In genomic region chr7:90677742-90678439, GRCh38 we compare ENCODE assay signal across 18 cellular contexts.
DNase-seq lines count a peak whose midpoint lies in the region; ATAC-seq, FAIRE-seq and TF ChIP-seq lines count a peak whose summit lies in the region.
"Had no signal": no experiment of that assay in that cellular context is flagged by ENCODE, and none has a peak within 500 bp of the region (broad histone marks: within the 10 kb centered on the region; RNA-seq: fewer than 3 reads in every experiment).

No MANE protein-coding gene starts in this region.

- H3K4me3 ChIP-seq in astrocyte (ENCODE audit: insufficient read depth, low read depth, low read length) (no peak overlapping the region), neural cell (ENCODE audit: low read length) (no peak overlapping the region)
- H3K4me3 ChIP-seq: adrenal gland, heart left ventricle had no signal

- no peaks in the 10 kb centered on the region for H3F3A ChIP-seq in neural cell (ENCODE audit: insufficient read depth, low read length, poor library complexity, severe bottlenecking)

- DNase-seq in DMS 273 (lab: John Stamatoyannopoulos, UW; ENCODE audit: unreplicated experiment) (peak; percentile 54), DMS 273 treated with DMSO at 0.1 percent for 48 hours (lab: John Stamatoyannopoulos, UW) (no peak), HEK293T (ENCODE audit: extremely low spot score) (no peak), astrocyte (ENCODE audit: low read depth) (no peak), NOMO-1 treated with dmso at 0.1 percent for 144 hours (lab: John Stamatoyannopoulos, UW; ENCODE audit: unreplicated experiment) (no peak)
- DNase-seq: activated CD4-positive, alpha-beta memory T cell treated with anti-CD3 and anti-CD28 coated beads, Interleukin-2, amount 10 ng/mL, durations not matched to agents 7 days and 5 days; adrenal gland; CD4-positive, CD25-positive, alpha-beta regulatory T cell; heart left ventricle; kidney; NCI-H1105 treated with DMSO at 0.1 percent for 48 hours; stimulated activated CD4-positive, alpha-beta T cell treated with anti-CD3 and anti-CD28 coated beads, Interleukin-2, amount 100 ng/mL, for 48 hours had no signal

- no peak for TF ChIP-seq CTCF in astrocyte (IDR thresholded peaks at IDR 0.05; ENCODE audit: insufficient read depth, low read depth, low read length)
- no peak for TF ChIP-seq CTCF in neural cell (IDR thresholded peaks at IDR 0.05; ENCODE audit: poor library complexity, severe bottlenecking)

- peaks cover 69% of the 10 kb centered on the region for H4K20me1 ChIP-seq in astrocyte (ENCODE audit: insufficient read depth, low read length)
- H4K20me1 ChIP-seq in neural cell (ENCODE audit: insufficient read depth) = no peaks in the 10 kb centered on the region

- H3K27ac ChIP-seq in astrocyte (ENCODE audit: low read depth, low read length) = no peak overlapping the region
- H3K27ac ChIP-seq in neural cell (ENCODE audit: low read length) = no peak overlapping the region
- H3K27ac ChIP-seq: 22Rv1, adrenal gland, heart left ventricle had no signal

- no peaks in the 10 kb centered on the region for H3K9me2 ChIP-seq in neural cell (ENCODE audit: insufficient read depth, low read length)

- H3K4me3 Mint-ChIP-seq in astrocyte (ENCODE audit: unreplicated experiment) = no peak overlapping the region
- H3K4me3 Mint-ChIP-seq: activated CD4-positive, alpha-beta memory T cell treated with anti-CD3 and anti-CD28 coated beads, Interleukin-2, amount 10 ng/mL, durations not matched to agents 7 days and 5 days; CD4-positive, CD25-positive, alpha-beta regulatory T cell; type B pancreatic cell had no signal

- no peaks in the 10 kb centered on the region for H3K36me3 Mint-ChIP-seq in astrocyte (ENCODE audit: low read depth, unreplicated experiment)
- H3K36me3 Mint-ChIP-seq: CD4-positive, CD25-positive, alpha-beta regulatory T cell; type B pancreatic cell had no signal

- TF ChIP-seq RAD21 in neural cell (conservative IDR thresholded peaks at IDR 0.05) = no peak

- no peak overlapping the region for H2AFZ ChIP-seq in astrocyte (ENCODE audit: low read depth, low read length)
- no peak overlapping the region for H2AFZ ChIP-seq in neural cell (ENCODE audit: low read depth, low read length)

- H3K9ac ChIP-seq in astrocyte (ENCODE audit: low read length) = no peak overlapping the region
- H3K9ac ChIP-seq in neural cell (ENCODE audit: low read length) = no peak overlapping the region

- no peaks in the 10 kb centered on the region for H3K9me3 Mint-ChIP-seq in astrocyte (ENCODE audit: unreplicated experiment)
- H3K9me3 Mint-ChIP-seq: activated CD4-positive, alpha-beta memory T cell treated with anti-CD3 and anti-CD28 coated beads, Interleukin-2, amount 10 ng/mL, durations not matched to agents 7 days and 5 days; type B pancreatic cell had no signal

- ATAC-seq in HG02884 (IDR thresholded peaks at IDR 0.05; ENCODE audit: unreplicated experiment) (no peak), GM21390 (IDR thresholded peaks at IDR 0.05; ENCODE audit: unreplicated experiment) (no peak)
- ATAC-seq: heart left ventricle had no signal

- H3K4me1 ChIP-seq in astrocyte (ENCODE audit: insufficient read depth, low read length) = peaks cover 12% of the 10 kb centered on the region
- H3K4me1 ChIP-seq: adrenal gland had no signal

- no peak for FAIRE-seq in astrocyte (lab: Jason Lieb, UNC)
- FAIRE-seq: G401.6, kidney had no signal

- H3K27ac Mint-ChIP-seq in astrocyte (ENCODE audit: unreplicated experiment) = no peak overlapping the region
- H3K27ac Mint-ChIP-seq: activated CD4-positive, alpha-beta memory T cell treated with anti-CD3 and anti-CD28 coated beads, Interleukin-2, amount 10 ng/mL, durations not matched to agents 7 days and 5 days; CD4-positive, CD25-positive, alpha-beta regulatory T cell; type B pancreatic cell had no signal

- no peaks in the 10 kb centered on the region for H3K27me3 Mint-ChIP-seq in astrocyte (ENCODE audit: low read depth, unreplicated experiment)
- H3K27me3 Mint-ChIP-seq: activated CD4-positive, alpha-beta memory T cell treated with anti-CD3 and anti-CD28 coated beads, Interleukin-2, amount 10 ng/mL, durations not matched to agents 7 days and 5 days; CD4-positive, CD25-positive, alpha-beta regulatory T cell; type B pancreatic cell had no signal

- POLR2A ChIA-PET in HEK293T (lab: Yijun Ruan, JAX) = no interaction called here

- H3K36me3 ChIP-seq in astrocyte (ENCODE audit: insufficient read depth, low read length) = no peaks in the 10 kb centered on the region
- H3K36me3 ChIP-seq in neural cell (ENCODE audit: insufficient read depth, low read length) = no peaks in the 10 kb centered on the region
- H3K36me3 ChIP-seq: adrenal gland, heart left ventricle had no signal

- CTCF ChIA-PET in HEK293T (lab: Yijun Ruan, JAX) = no interaction called here

- H3K27me3 ChIP-seq in astrocyte (ENCODE audit: insufficient read depth, low read length) = no peaks in the 10 kb centered on the region
- no peaks in the 10 kb centered on the region for H3K27me3 ChIP-seq in neural cell (ENCODE audit: insufficient read depth, low read depth, low read length)
- H3K27me3 ChIP-seq: adrenal gland, heart left ventricle had no signal

- peaks cover 7% of the 10 kb centered on the region for H3K4me1 Mint-ChIP-seq in astrocyte (ENCODE audit: low read depth, unreplicated experiment)
- H3K4me1 Mint-ChIP-seq: activated CD4-positive, alpha-beta memory T cell treated with anti-CD3 and anti-CD28 coated beads, Interleukin-2, amount 10 ng/mL, durations not matched to agents 7 days and 5 days; CD4-positive, CD25-positive, alpha-beta regulatory T cell had no signal

- H3K9me3 ChIP-seq in astrocyte (ENCODE audit: insufficient read depth, low read depth, low read length) (no peaks in the 10 kb centered on the region), neural cell (ENCODE audit: low read length) (no peaks in the 10 kb centered on the region)
- H3K9me3 ChIP-seq: adrenal gland, heart left ventricle had no signal

- peaks cover 86% of the 10 kb centered on the region for H3K79me2 ChIP-seq in astrocyte (ENCODE audit: insufficient read depth, low read length)
- peaks cover 1% of the 10 kb centered on the region for H3K79me2 ChIP-seq in neural cell (replicated peaks; ENCODE audit: insufficient read depth, low read length)

- TF ChIP-seq EP300 in neural cell (conservative IDR thresholded peaks at IDR 0.05; ENCODE audit: poor library complexity, severe bottlenecking) = peak; percentile 12

- H3K4me2 ChIP-seq in astrocyte (ENCODE audit: low read length) (peak overlapping the region; percentile 6), neural cell (ENCODE audit: low read length) (no peak overlapping the region)

TF ChIP-seq in HEK293T, 16 proteins besides CTCF, POLR2A, EP300 and RAD21:
- TF ChIP-seq LEF1 (IDR thresholded peaks at IDR 0.05; ENCODE audit: borderline replicate concordance) = no peak
- no peak for TF ChIP-seq FOXM1 (IDR thresholded peaks at IDR 0.05; ENCODE audit: borderline replicate concordance)
- TF ChIP-seq TARDBP (IDR thresholded peaks at IDR 0.05) = no peak
- TF ChIP-seq, protein P1, sequence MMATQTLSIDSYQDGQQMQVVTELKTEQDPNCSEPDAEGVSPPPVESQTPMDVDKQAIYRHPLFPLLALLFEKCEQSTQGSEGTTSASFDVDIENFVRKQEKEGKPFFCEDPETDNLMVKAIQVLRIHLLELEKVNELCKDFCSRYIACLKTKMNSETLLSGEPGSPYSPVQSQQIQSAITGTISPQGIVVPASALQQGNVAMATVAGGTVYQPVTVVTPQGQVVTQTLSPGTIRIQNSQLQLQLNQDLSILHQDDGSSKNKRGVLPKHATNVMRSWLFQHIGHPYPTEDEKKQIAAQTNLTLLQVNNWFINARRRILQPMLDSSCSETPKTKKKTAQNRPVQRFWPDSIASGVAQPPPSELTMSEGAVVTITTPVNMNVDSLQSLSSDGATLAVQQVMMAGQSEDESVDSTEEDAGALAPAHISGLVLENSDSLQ (IDR thresholded peaks at IDR 0.05) = peak; percentile 55; the same call in 1 of the 2 replicates

TF ChIP-seq in neural cell, 6 proteins besides CTCF, POLR2A, EP300 and RAD21:
- TF ChIP-seq SMC3 (conservative IDR thresholded peaks at IDR 0.05; ENCODE audit: poor library complexity) (no peak), MXI1 (conservative IDR thresholded peaks at IDR 0.05; ENCODE audit: poor library complexity, severe bottlenecking) (no peak), EZH2 (IDR thresholded peaks at IDR 0.05; ENCODE audit: borderline replicate concordance, insufficient read depth, low read length, poor library complexity, severe bottlenecking) (no peak), TAF1 (IDR thresholded peaks at IDR 0.05; ENCODE audit: low read depth) (no peak), POLR2AphosphoS5 (IDR thresholded peaks at IDR 0.05) (no peak)
- TF ChIP-seq, protein P2, sequence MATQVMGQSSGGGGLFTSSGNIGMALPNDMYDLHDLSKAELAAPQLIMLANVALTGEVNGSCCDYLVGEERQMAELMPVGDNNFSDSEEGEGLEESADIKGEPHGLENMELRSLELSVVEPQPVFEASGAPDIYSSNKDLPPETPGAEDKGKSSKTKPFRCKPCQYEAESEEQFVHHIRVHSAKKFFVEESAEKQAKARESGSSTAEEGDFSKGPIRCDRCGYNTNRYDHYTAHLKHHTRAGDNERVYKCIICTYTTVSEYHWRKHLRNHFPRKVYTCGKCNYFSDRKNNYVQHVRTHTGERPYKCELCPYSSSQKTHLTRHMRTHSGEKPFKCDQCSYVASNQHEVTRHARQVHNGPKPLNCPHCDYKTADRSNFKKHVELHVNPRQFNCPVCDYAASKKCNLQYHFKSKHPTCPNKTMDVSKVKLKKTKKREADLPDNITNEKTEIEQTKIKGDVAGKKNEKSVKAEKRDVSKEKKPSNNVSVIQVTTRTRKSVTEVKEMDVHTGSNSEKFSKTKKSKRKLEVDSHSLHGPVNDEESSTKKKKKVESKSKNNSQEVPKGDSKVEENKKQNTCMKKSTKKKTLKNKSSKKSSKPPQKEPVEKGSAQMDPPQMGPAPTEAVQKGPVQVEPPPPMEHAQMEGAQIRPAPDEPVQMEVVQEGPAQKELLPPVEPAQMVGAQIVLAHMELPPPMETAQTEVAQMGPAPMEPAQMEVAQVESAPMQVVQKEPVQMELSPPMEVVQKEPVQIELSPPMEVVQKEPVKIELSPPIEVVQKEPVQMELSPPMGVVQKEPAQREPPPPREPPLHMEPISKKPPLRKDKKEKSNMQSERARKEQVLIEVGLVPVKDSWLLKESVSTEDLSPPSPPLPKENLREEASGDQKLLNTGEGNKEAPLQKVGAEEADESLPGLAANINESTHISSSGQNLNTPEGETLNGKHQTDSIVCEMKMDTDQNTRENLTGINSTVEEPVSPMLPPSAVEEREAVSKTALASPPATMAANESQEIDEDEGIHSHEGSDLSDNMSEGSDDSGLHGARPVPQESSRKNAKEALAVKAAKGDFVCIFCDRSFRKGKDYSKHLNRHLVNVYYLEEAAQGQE (IDR thresholded peaks at IDR 0.05; ENCODE audit: borderline replicate concordance) = no peak
